Comparison of ENCODE assay signal across 20 cellular contexts in the genomic region with DNA sequence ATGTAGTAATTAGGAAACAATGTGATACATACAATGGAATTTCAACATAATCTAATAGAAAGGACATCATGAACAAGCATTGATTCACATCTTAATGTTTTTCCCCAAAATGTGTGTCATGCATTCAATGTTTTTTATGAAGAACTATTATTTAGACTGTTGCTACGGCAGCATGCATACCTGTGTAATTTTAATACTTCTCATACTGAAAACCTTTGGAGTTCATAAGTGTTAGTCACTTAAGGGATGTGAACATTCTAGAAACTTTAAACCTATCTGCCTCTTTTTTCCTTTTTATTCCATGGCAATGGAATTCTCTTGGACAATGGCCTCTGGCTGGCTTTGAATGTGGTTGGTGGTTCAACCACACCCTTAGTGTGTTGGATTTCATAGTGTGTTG. TPM values are rescaled to one million over a fixed set of nuclear protein-coding genes. Genes with fewer than 3 reads are reported as not detected.
DNase-seq lines count a peak whose midpoint lies in the region; ATAC-seq and TF ChIP-seq lines count a peak whose summit lies in the region.
"Had no signal": no experiment of that assay in that cellular context is flagged by ENCODE, and none has a peak within 500 bp of the region (broad histone marks: within the 10 kb centered on the region; RNA-seq: fewer than 3 reads in every experiment).

No MANE protein-coding gene starts in this region.

- H3K79me2 ChIP-seq in mesendoderm (ENCODE audit: control insufficient read depth, insufficient read depth, low read length): no peaks in the 10 kb centered on the region

- no peak overlapping the region for H3K56ac ChIP-seq in mesendoderm (ENCODE audit: low read length)

- no peak overlapping the region for H2AK5ac ChIP-seq in mesendoderm (ENCODE audit: low read length)

- ATAC-seq in GM18858 (IDR thresholded peaks at IDR 0.05; ENCODE audit: unreplicated experiment) (no peak), left colon (no peak)
- ATAC-seq: A549, HCT116 had no signal

- intact Hi-C loops in left colon (cut with DNase I, micrococcal nuclease): no loop called here

- H3K9ac ChIP-seq in mesendoderm (ENCODE audit: low read length): no peak overlapping the region
- H3K9ac ChIP-seq: BLaER1 had no signal

- H3K27me3 ChIP-seq in mesendoderm (ENCODE audit: insufficient read depth, low read length, poor library complexity): no peaks in the 10 kb centered on the region
- H3K27me3 ChIP-seq: BLaER1 had no signal

- H2BK5ac ChIP-seq in mesendoderm (ENCODE audit: low read length): no peak overlapping the region

- no peak overlapping the region for H3K4me3 ChIP-seq in mesendoderm (ENCODE audit: low read length)
- H3K4me3 ChIP-seq: A549, BLaER1 had no signal

- H3K23ac ChIP-seq in mesendoderm (ENCODE audit: low read length): no peak overlapping the region

- no peak overlapping the region for H3K4ac ChIP-seq in mesendoderm (ENCODE audit: low read depth, low read length)

- H3K27ac ChIP-seq in RWPE1 (no peak overlapping the region), mesendoderm (ENCODE audit: low read depth, low read length) (no peak overlapping the region)
- H3K27ac ChIP-seq: 22Rv1, A549, BLaER1 had no signal

- no peak for TF ChIP-seq CTCF in RWPE1 (conservative IDR thresholded peaks at IDR 0.05; ENCODE audit: low read depth)

- no peak overlapping the region for H2BK15ac ChIP-seq in mesendoderm (replicated peaks; ENCODE audit: low read depth)

- DNase-seq in COLO829 (ENCODE audit: low spot score) (peak; percentile 16), RWPE1 (ENCODE audit: low spot score) (peak; percentile 1), fibroblast of gingiva (ENCODE audit: low read depth) (peak; percentile 3), myocyte (ENCODE audit: low read depth) (peak; percentile 74), mesendoderm (no peak), NCI-H2171 (lab: John Stamatoyannopoulos, UW) (no peak), left colon (no peak)
- DNase-seq: Calu3; CD4-positive, alpha-beta memory T cell; DMS79 treated with DMSO at 0.1 percent for 48 hours; GF-D8; GOT3; H7; HFFc6 had no signal

- no peak overlapping the region for H2BK120ac ChIP-seq in mesendoderm (ENCODE audit: low read depth, low read length)

- H3K18ac ChIP-seq in mesendoderm (ENCODE audit: low read length): no peak overlapping the region

- no peaks in the 10 kb centered on the region for H3K79me1 ChIP-seq in mesendoderm (ENCODE audit: low read length)

- no peak overlapping the region for H4K8ac ChIP-seq in mesendoderm (ENCODE audit: low read depth, low read length)

- no peaks in the 10 kb centered on the region for H3K4me1 ChIP-seq in mesendoderm (ENCODE audit: control insufficient read depth, low read depth, low read length)
- H3K4me1 ChIP-seq: A549, BLaER1 had no signal

- no peak overlapping the region for H4K5ac ChIP-seq in mesendoderm (ENCODE audit: low read length)

- no peaks in the 10 kb centered on the region for H3K36me3 ChIP-seq in mesendoderm (ENCODE audit: control insufficient read depth, insufficient read depth, low read length)
- H3K36me3 ChIP-seq: BLaER1 had no signal

- POLR2A ChIA-PET in RWPE1 (lab: Yijun Ruan, JAX; ENCODE audit: low non-redundant PET): no interaction called here

- WGBS in mesendoderm (ENCODE audit: extremely low coverage, insufficient coverage, low lambda C conversion rate): no CpG with 5 or more reads among the region's 1 CpG

- CTCF ChIA-PET in RWPE1 (lab: Yijun Ruan, JAX): no interaction called here

- no peak overlapping the region for H3K4me2 ChIP-seq in mesendoderm (ENCODE audit: low read length)
- H3K4me2 ChIP-seq: A549, BLaER1 had no signal

RNA-seq across cellular contexts. Expression of gene TMPRSS15, which starts 48.6 kb away (rescaled TPM):
- total RNA-seq in myocyte (0.05 TPM in 1 of 2 replicates, not detected in the other), left colon (not detected)
- not detected for polyA plus RNA-seq in myocyte (2012)
- 0.01 TPM for polyA plus RNA-seq in mesendoderm (2013, experiment 1 of 2)
- polyA plus RNA-seq in mesendoderm (2013, experiment 2 of 2): 0.03 TPM
- total RNA-seq: Calu3; CD4-positive, alpha-beta memory T cell; H7; HFFc6 had no signal
- polyA plus RNA-seq: CD14-positive monocyte; CD4-positive, alpha-beta memory T cell had no signal

Comparison
In these comparisons a context has a peak if more than half of its experiments do, and no peak if none do; other contexts are left out.
1. DNase-seq: peak in COLO829 (single experiment), RWPE1 (single experiment), fibroblast of gingiva (single experiment) and myocyte (single experiment); none in mesendoderm (single experiment), NCI-H2171 (single experiment) and left colon (0 of 2).